Comparison of ENCODE assay signal across 8 cellular contexts in the genomic region with DNA sequence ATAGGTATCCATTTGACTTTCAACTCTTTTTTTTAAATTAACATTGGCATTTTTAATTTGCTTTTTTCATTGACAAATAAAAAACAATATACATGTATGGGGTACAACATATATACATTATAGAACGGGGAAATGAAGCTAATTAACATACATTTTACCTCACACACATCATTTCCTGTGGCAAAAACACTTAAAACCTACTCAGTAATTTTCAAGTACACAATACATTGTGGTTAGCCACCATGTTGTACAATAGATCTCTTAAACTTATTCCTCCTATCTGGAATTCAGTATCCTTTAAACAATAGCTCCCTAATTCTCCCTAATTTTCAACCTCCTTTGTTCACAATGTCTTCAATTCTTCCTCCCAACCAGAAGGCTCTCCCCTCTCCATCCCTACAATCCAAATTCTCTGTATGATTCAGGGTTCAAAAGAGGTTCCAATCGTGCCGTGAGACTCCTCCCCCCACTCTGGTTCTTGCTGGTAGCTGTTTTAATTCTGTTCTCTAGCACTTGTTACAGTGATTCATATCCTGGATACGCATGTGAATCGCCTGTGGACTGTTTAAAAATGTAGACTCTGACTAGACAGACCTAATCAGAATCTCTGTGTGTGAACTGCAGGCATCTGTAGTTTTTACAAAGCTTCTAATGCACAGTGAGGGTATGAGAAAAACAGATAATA.
DNase-seq lines count a peak whose midpoint lies in the region; ATAC-seq and TF ChIP-seq lines count a peak whose summit lies in the region.

No MANE protein-coding gene starts in this region.

- H3K27me3 Mint-ChIP-seq in T-cell: no peaks in the 10 kb centered on the region

- H3K4me3 Mint-ChIP-seq in T-cell: peak overlapping the region; percentile 41 to 73 (median 56)

- peaks cover 0 to 4% (median 0%) of the 10 kb centered on the region in 3 donors for H3K9me3 Mint-ChIP-seq in T-cell

- no peak overlapping the region for H3K27ac ChIP-seq in stomach
- H3K27ac ChIP-seq in testis: no peak overlapping the region

- H3K4me1 Mint-ChIP-seq in T-cell: peaks cover 39 to 63% (median 45%) of the 10 kb centered on the region in 3 donors

- TF ChIP-seq POLR2A in stomach (IDR thresholded peaks at IDR 0.05) (no peak), testis (IDR thresholded peaks at IDR 0.05) (no peak)

- H3K4me1 ChIP-seq in stomach: peaks cover 0 to 4% (median 0%) of the 10 kb centered on the region in 4 donors
- no peaks in the 10 kb centered on the region for H3K4me1 ChIP-seq in testis

- 35 to 57% (median 51%) methylated on average over 5 of the region's 5 CpGs for WGBS in stomach, 5 donors
- 72 to 78% methylated on average over 5 of the region's 5 CpGs for WGBS in testis, 2 donors

- H3K27me3 ChIP-seq in stomach (no peaks in the 10 kb centered on the region), testis (no peaks in the 10 kb centered on the region)

- POLR2A ChIA-PET in T-cell (lab: Charles Lee): interaction anchor here in 1 of 2 donors (0.6 to 2.4 kb wide), 7 partner anchors 11 to 122 kb away, joined by 3 to 23 read pairs (median 5); a partner anchor contains a TSS

- H3K9me3 ChIP-seq in stomach (no peaks in the 10 kb centered on the region), testis (no peaks in the 10 kb centered on the region)

- ATAC-seq in T-cell (replicated peaks in 1 of 4): peak; percentile 72 to 91 (median 84)
- ATAC-seq in HG03025 (IDR thresholded peaks at IDR 0.05; ENCODE audit: low FRiP score, unreplicated experiment): no peak

- intact Hi-C loops in stomach (cut with DNase I; ENCODE audit: low total_unique reads) (no loop called here), testis (cut with DNase I; ENCODE audit: low total_unique reads) (no loop called here)

- CTCF ChIA-PET in T-cell (lab: Charles Lee): interaction anchor here in 1 of 2 donors (0.6 to 1.9 kb wide), 5 partner anchors 10 to 121 kb away, joined by 3 to 8 read pairs (median 4); a partner anchor contains a TSS

- no peak for TF ChIP-seq EP300 in stomach (IDR thresholded peaks at IDR 0.05)

- peak; percentile 82 for DNase-seq in H4 (ENCODE audit: low spot score)
- DNase-seq in T-cell: peak in 24 of 34 experiments; percentile 5 to 60 (median 26)
- DNase-seq in effector CD4-positive, alpha-beta T cell: peak; percentile 16
- peak; percentile 56 to 67 for DNase-seq in stimulated activated CD4-positive, alpha-beta T cell treated with anti-CD3 and anti-CD28 coated beads, Interleukin-2, amount 100 ng/mL, for 24 hours
- no peak for DNase-seq in stomach
- DNase-seq in T1000 (lab: John Stamatoyannopoulos, UW): no peak
- DNase-seq in testis: no peak

- peak overlapping the region; percentile 85 to 95 for H3K27ac Mint-ChIP-seq in T-cell

- H3K36me3 ChIP-seq in stomach (no peaks in the 10 kb centered on the region), testis (ENCODE audit: low read depth, missing control alignments) (no peaks in the 10 kb centered on the region)

- H3K36me3 Mint-ChIP-seq in T-cell: no peaks in the 10 kb centered on the region

- H3K4me3 ChIP-seq in stomach (no peak overlapping the region), testis (no peak overlapping the region)

- TF ChIP-seq CTCF in stomach (IDR thresholded peaks at IDR 0.05) (no peak), testis (IDR thresholded peaks at IDR 0.05) (no peak)

Comparison
In these comparisons a context has a peak if more than half of its experiments do, and no peak if none do; other contexts are left out.
1. DNase-seq: peak in H4 (single experiment), T-cell (24 of 34), effector CD4-positive, alpha-beta T cell (single experiment) and stimulated activated CD4-positive, alpha-beta T cell treated with anti-CD3 and anti-CD28 coated beads, Interleukin-2, amount 100 ng/mL, for 24 hours (2 of 2); none in stomach (single experiment), T1000 (single experiment) and testis (single experiment).